Comparison of ENCODE assay signal across 22 cellular contexts in genomic region chr10:122033224-122033926, GRCh38. TPM values are rescaled to one million over a fixed set of nuclear protein-coding genes. Genes with fewer than 3 reads are reported as not detected.
DNase-seq lines count a peak whose midpoint lies in the region; ATAC-seq and TF ChIP-seq lines count a peak whose summit lies in the region.
"Had no signal": no experiment of that assay in that cellular context is flagged by ENCODE, and none has a peak within 500 bp of the region (broad histone marks: within the 10 kb centered on the region; RNA-seq: fewer than 3 reads in every experiment).

No MANE protein-coding gene starts in this region.

- H3K4me1 ChIP-seq in gastroesophageal sphincter, result peaks cover 2 to 45% (median 3%) of the 10 kb centered on the region in 3 donors
- H3K4me1 ChIP-seq in muscle layer of duodenum (ENCODE audit: control insufficient read depth in 1 of 2, insufficient read depth in 2 of 2, low read length in 2 of 2), result peaks cover 0 to 11% of the 10 kb centered on the region in 2 donors
- H3K4me1 ChIP-seq: adrenal gland had no signal

- ATAC-seq in gastroesophageal sphincter (no peak), GM18907 (IDR thresholded peaks at IDR 0.05; ENCODE audit: unreplicated experiment) (no peak)
- ATAC-seq: activated T-helper 17 cell treated with anti-CD3 and anti-CD28 coated beads, Interleukin-2, amount 50 U/mL, for 72 hours; GM12878 had no signal

- peak overlapping the region in 3 of 4 donors; percentile 24 to 82 (median 78) for H3K27ac ChIP-seq in gastroesophageal sphincter
- H3K27ac ChIP-seq in muscle layer of duodenum (ENCODE audit: low read length), result peak overlapping the region; percentile 1
- H3K27ac ChIP-seq: adrenal gland, GM23248 had no signal

- no peaks in the 10 kb centered on the region for H3K36me3 ChIP-seq in gastroesophageal sphincter
- no peaks in the 10 kb centered on the region for H3K36me3 ChIP-seq in muscle layer of duodenum (ENCODE audit: control insufficient read depth in 1 of 2, insufficient read depth in 2 of 2, low read length in 2 of 2)
- H3K36me3 ChIP-seq: adrenal gland had no signal

- H3K27me3 ChIP-seq in gastroesophageal sphincter (no peaks in the 10 kb centered on the region), muscle layer of duodenum (ENCODE audit: low read depth, low read length) (no peaks in the 10 kb centered on the region)

- no peak for TF ChIP-seq EP300 in gastroesophageal sphincter (IDR thresholded peaks at IDR 0.05)

- H3K9me3 ChIP-seq in gastroesophageal sphincter, result no peaks in the 10 kb centered on the region
- no peaks in the 10 kb centered on the region for H3K9me3 ChIP-seq in muscle layer of duodenum (ENCODE audit: control insufficient read depth in 1 of 2, low read length in 2 of 2)
- H3K9me3 ChIP-seq: adrenal gland had no signal

- DNase-seq in DMS53 (lab: John Stamatoyannopoulos, UW) (peak; percentile 55), MV-4-11 (lab: John Stamatoyannopoulos, UW) (peak; percentile 18), hippocampal formation (lab: John Stamatoyannopoulos, UW) (no peak), kidney glomerular epithelial cell (lab: John Stamatoyannopoulos, UW) (no peak), foreskin fibroblast (no peak)
- DNase-seq: activated CD4-positive, alpha-beta memory T cell treated with anti-CD3 and anti-CD28 coated beads for 36 hours; adrenal gland; MM.1S; NCI-H2081 treated with DMSO at 0.1 percent for 48 hours; NCI-H82; occipital lobe; RPMI8226; stimulated activated CD4-positive, alpha-beta T cell treated with anti-CD3 and anti-CD28 coated beads, Interleukin-4, amount 100 ng/mL, for 4 hours; stimulated activated CD8-positive, alpha-beta memory T cell treated with anti-CD3 and anti-CD28 coated beads, Interleukin-4, amount 100 ng/mL, for 48 hours; SW 1271 had no signal

- 59 to 69% methylated on average over 3 to 8 of the region's 9 CpGs for WGBS in gastroesophageal sphincter (ENCODE audit: low coverage in 1 of 2), 2 donors

- H3K4me3 ChIP-seq in gastroesophageal sphincter (no peak overlapping the region), muscle layer of duodenum (ENCODE audit: low read depth in 1 of 2, low read length in 2 of 2) (no peak overlapping the region), foreskin fibroblast (ENCODE audit: low read depth in 1 of 2, low read length in 2 of 2) (no peak overlapping the region)
- H3K4me3 ChIP-seq: adrenal gland, GM12878, GM23248 had no signal

- no peak for TF ChIP-seq CTCF in gastroesophageal sphincter (IDR thresholded peaks at IDR 0.05)
- no peak for TF ChIP-seq CTCF in foreskin fibroblast (IDR thresholded peaks at IDR 0.05; ENCODE audit: low read depth, low read length)

- no peak for TF ChIP-seq POLR2A in gastroesophageal sphincter (IDR thresholded peaks at IDR 0.05)

RNA-seq across cellular contexts. Expression of gene TACC2, which starts 44.4 kb away (rescaled TPM):
- 100 to 1,000 TPM in 1 of 4 donors, 10 to 100 TPM in 3; 63.1 to 102 (median 74.9) TPM for total RNA-seq in gastroesophageal sphincter
- total RNA-seq: activated CD4-positive, alpha-beta memory T cell treated with anti-CD3 and anti-CD28 coated beads for 36 hours; activated T-helper 17 cell treated with anti-CD3 and anti-CD28 coated beads, Interleukin-2, amount 50 U/mL, for 72 hours; mononuclear cell had no signal

RNA-seq across cellular contexts. Expression of gene NSMCE4A, which starts 58.4 kb away (rescaled TPM):
- total RNA-seq in gastroesophageal sphincter, result 100 to 1,000 TPM in 1 of 4 donors, 10 to 100 TPM in 3; 65.2 to 135 (median 85.1) TPM

Comparison
In these comparisons a context has a peak if more than half of its experiments do, and no peak if none do; other contexts are left out.
1. DNase-seq: peak in DMS53 (single experiment) and MV-4-11 (single experiment); none in hippocampal formation (0 of 2), kidney glomerular epithelial cell (single experiment) and foreskin fibroblast (0 of 2).